ENCODE assay signal across 12 cellular contexts in the genomic region with DNA sequence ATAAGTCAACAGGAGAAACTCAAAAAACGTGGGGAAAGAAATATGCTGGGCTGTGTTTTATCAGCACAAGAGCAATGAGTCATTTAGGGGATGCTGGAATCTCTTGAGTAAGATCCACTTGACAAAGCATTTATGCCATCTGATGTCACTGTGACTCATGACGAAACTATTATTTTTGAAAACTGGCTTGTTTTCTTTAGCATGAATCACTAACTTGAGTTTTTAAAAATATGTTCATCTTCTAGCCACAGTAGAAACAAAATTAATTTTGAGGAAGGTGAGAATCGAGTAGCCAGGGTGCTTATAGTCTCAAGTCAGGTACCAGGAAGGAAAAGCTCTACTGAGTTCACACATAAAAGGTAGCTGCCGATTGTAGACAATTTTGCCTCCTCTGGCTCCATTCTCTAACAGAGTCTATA.
A peak's percentile ranks its signal among the peaks of the same experiment; 100 is the strongest.
DNase-seq lines count a peak whose midpoint lies in the region; ATAC-seq and TF ChIP-seq lines count a peak whose summit lies in the region.
"Had no signal": no experiment of that assay in that cellular context is flagged by ENCODE, and none has a peak within 500 bp of the region (broad histone marks: within the 10 kb centered on the region; RNA-seq: fewer than 3 reads in every experiment).

No MANE protein-coding gene starts in this region.

- in situ Hi-C loops in astrocyte of the cerebellum (cut with HindIII; ENCODE audit: low sequenced_read_pairs): no loop called here

- ATAC-seq in GM18511 (IDR thresholded peaks at IDR 0.05; ENCODE audit: unreplicated experiment): no peak
- ATAC-seq: activated CD4-positive, CD25-positive, alpha-beta regulatory T cell treated with anti-CD3 and anti-CD28 coated beads, Interleukin-2, amount 50 U/mL, for 24 hours; GM23338; natural killer cell treated with Interleukin-12 subunit alpha and Interleukin-12 subunit beta and Interleukin-15 and Interleukin-18, amount 100 ng/mL, for 72 hours had no signal

- CTCF ChIA-PET in BJ (lab: Yijun Ruan, JAX): no interaction called here

- POLR2A ChIA-PET in BJ (lab: Charles Lee): no interaction called here

- no peaks in the 10 kb centered on the region for H3K36me3 ChIP-seq in BJ (ENCODE audit: control insufficient read depth, insufficient read depth, low read length)

- peak; percentile 97 for DNase-seq in BJ (ENCODE audit: low read depth)
- DNase-seq in HT-29 (ENCODE audit: low spot score): peak; percentile 70
- DNase-seq in astrocyte of the cerebellum (ENCODE audit: low read depth): peak; percentile 95
- DNase-seq in kidney glomerular epithelial cell (lab: John Stamatoyannopoulos, UW): peak; percentile 94
- no peak for DNase-seq in NCI-H526 treated with DMSO at 0.1 percent for 48 hours (lab: John Stamatoyannopoulos, UW)
- no peak for DNase-seq in HUDEP-2 (lab: John Stamatoyannopoulos, UW; ENCODE audit: unreplicated experiment in 76 of 76)
- DNase-seq in stimulated activated CD4-positive, alpha-beta T cell treated with anti-CD3 and anti-CD28 coated beads, Interleukin-4, amount 100 ng/mL, for 24 hours: no peak
- DNase-seq: NCI-H1417 treated with DMSO at 0.1 percent for 48 hours had no signal

- no peaks in the 10 kb centered on the region for H3K27me3 ChIP-seq in BJ (ENCODE audit: control insufficient read depth, insufficient read depth, low read length)

- TF ChIP-seq CTCF in BJ (IDR thresholded peaks at IDR 0.05; ENCODE audit: insufficient read depth, low read depth, low read length): no peak
- no peak for TF ChIP-seq CTCF in astrocyte of the cerebellum (IDR thresholded peaks at IDR 0.05; ENCODE audit: low read depth, low read length, missing control alignments)

- no peak overlapping the region for H3K4me3 ChIP-seq in BJ (ENCODE audit: low read depth, low read length)
- H3K4me3 ChIP-seq in astrocyte of the cerebellum (ENCODE audit: low read depth, low read length): no peak overlapping the region
- H3K4me3 ChIP-seq: GM23338 had no signal

Comparison
In these comparisons a context has a peak if more than half of its experiments do, and no peak if none do; other contexts are left out.
1. DNase-seq: peak in BJ (single experiment), HT-29 (single experiment), astrocyte of the cerebellum (single experiment) and kidney glomerular epithelial cell (single experiment); none in NCI-H526 treated with DMSO at 0.1 percent for 48 hours (single experiment), HUDEP-2 (0 of 76) and stimulated activated CD4-positive, alpha-beta T cell treated with anti-CD3 and anti-CD28 coated beads, Interleukin-4, amount 100 ng/mL, for 24 hours (single experiment).